8 cellular contexts compared by ENCODE assay signal in genomic region chr6:31547727-31548422, GRCh38. TPM values are rescaled to one million over a fixed set of nuclear protein-coding genes. Genes with fewer than 3 reads are reported as not detected.
A peak's percentile ranks its signal among the peaks of the same experiment; 100 is the strongest.
DNase-seq lines count a peak whose midpoint lies in the region; ATAC-seq and TF ChIP-seq lines count a peak whose summit lies in the region.

No MANE protein-coding gene starts in this region.

- H3K9me3 ChIP-seq in DOHH2 (ENCODE audit: control insufficient read depth, insufficient read depth, low read length) (no peaks in the 10 kb centered on the region), RWPE2 (ENCODE audit: severe bottlenecking) (no peaks in the 10 kb centered on the region), esophagus (ENCODE audit: control insufficient read depth in 2 of 2, insufficient read depth in 1 of 2, low read depth in 1 of 2, low read length in 1 of 2) (no peaks in the 10 kb centered on the region), parathyroid adenoma (ENCODE audit: control insufficient read depth, low read length) (no peaks in the 10 kb centered on the region)

- H3K4me1 ChIP-seq in DOHH2 (ENCODE audit: control insufficient read depth, low read length) (peaks cover 63% of the 10 kb centered on the region), RWPE2 (ENCODE audit: insufficient read depth, poor library complexity, severe bottlenecking) (peaks cover 7% of the 10 kb centered on the region), esophagus (ENCODE audit: control insufficient read depth in 2 of 2, insufficient read depth in 2 of 2, low read length in 1 of 2) (peaks cover 3 to 6% of the 10 kb centered on the region in 2 donors), parathyroid adenoma (peaks cover 11% of the 10 kb centered on the region)

- H3K79me2 ChIP-seq in DOHH2 (ENCODE audit: control insufficient read depth, low read length) = peaks cover 18% of the 10 kb centered on the region
- peaks cover 23% of the 10 kb centered on the region for H3K79me2 ChIP-seq in parathyroid adenoma

- ATAC-seq in RWPE2 (ENCODE audit: low read depth) = no peak
- ATAC-seq in GM21825 (IDR thresholded peaks at IDR 0.05; ENCODE audit: unreplicated experiment) = no peak
- no peak for ATAC-seq in HG03025 (IDR thresholded peaks at IDR 0.05; ENCODE audit: low FRiP score, unreplicated experiment)
- ATAC-seq in HG03439 (IDR thresholded peaks at IDR 0.05; ENCODE audit: unreplicated experiment) = no peak

- DNase-seq in RWPE2 (ENCODE audit: low spot score) = no peak
- DNase-seq in pons (ENCODE audit: low spot score) = no peak

- TF ChIP-seq CTCF in DOHH2 (IDR thresholded peaks at IDR 0.05; ENCODE audit: low read depth, low read length, poor library complexity, severe bottlenecking) (no peak), RWPE2 (IDR thresholded peaks at IDR 0.05; ENCODE audit: poor library complexity, severe bottlenecking) (no peak), parathyroid adenoma (IDR thresholded peaks at IDR 0.05) (no peak)

- 73 to 76% methylated on average over 23 of the region's 23 CpGs for WGBS in esophagus, 2 donors

- H3K36me3 ChIP-seq in DOHH2 (ENCODE audit: control insufficient read depth, low read length) = peaks cover 19% of the 10 kb centered on the region
- H3K36me3 ChIP-seq in RWPE2 (ENCODE audit: low read depth) = peaks cover 49% of the 10 kb centered on the region
- H3K36me3 ChIP-seq in esophagus (ENCODE audit: control insufficient read depth in 2 of 2, insufficient read depth in 2 of 2, low read length in 1 of 2) = peaks cover 0 to 3% of the 10 kb centered on the region in 2 donors
- no peaks in the 10 kb centered on the region for H3K36me3 ChIP-seq in parathyroid adenoma (ENCODE audit: control insufficient read depth, insufficient read depth, low read length)

- H2AFZ ChIP-seq in parathyroid adenoma = peak overlapping the region; percentile 75

- no peak overlapping the region for H3K9ac ChIP-seq in parathyroid adenoma

- H3K27me3 ChIP-seq in DOHH2 (ENCODE audit: control insufficient read depth, low read length) (no peaks in the 10 kb centered on the region), RWPE2 (ENCODE audit: insufficient read depth, poor library complexity, severe bottlenecking) (no peaks in the 10 kb centered on the region), esophagus (ENCODE audit: control insufficient read depth in 1 of 2, insufficient read depth in 2 of 2, low read length in 2 of 2) (no peaks in the 10 kb centered on the region), parathyroid adenoma (ENCODE audit: control insufficient read depth, insufficient read depth, low read length) (no peaks in the 10 kb centered on the region)

- peaks cover 22% of the 10 kb centered on the region for H3F3A ChIP-seq in DOHH2 (ENCODE audit: control insufficient read depth, insufficient read depth)

- peak overlapping the region; percentile 65 for H3K27ac ChIP-seq in DOHH2 (ENCODE audit: low read depth, low read length)
- H3K27ac ChIP-seq in RWPE2 (ENCODE audit: poor library complexity, severe bottlenecking) = peak overlapping the region; percentile 58
- peak overlapping the region; percentile 90 to 93 for H3K27ac ChIP-seq in esophagus (ENCODE audit: low read depth in 2 of 2, low read length in 1 of 2)
- peak overlapping the region; percentile 80 for H3K27ac ChIP-seq in parathyroid adenoma

- no peaks in the 10 kb centered on the region for H4K20me1 ChIP-seq in DOHH2 (ENCODE audit: control insufficient read depth, insufficient read depth, low read depth, low read length)

- no peaks in the 10 kb centered on the region for H3K9me2 ChIP-seq in DOHH2 (replicated peaks; ENCODE audit: control insufficient read depth, low read length)

- H3K4me3 ChIP-seq in DOHH2 (ENCODE audit: low read length) (peak overlapping the region; percentile 81), RWPE2 (ENCODE audit: severe bottlenecking) (peak overlapping the region; percentile 43), esophagus (ENCODE audit: low read depth in 1 of 2, low read length in 2 of 2) (peak overlapping the region; percentile 49 to 64), parathyroid adenoma (ENCODE audit: low read depth, low read length) (peak overlapping the region; percentile 88)

- H3K4me2 ChIP-seq in DOHH2 (ENCODE audit: low read length) (peak overlapping the region; percentile 95), parathyroid adenoma (ENCODE audit: low read length) (peak overlapping the region; percentile 92)

RNA-seq across cellular contexts. Expression of gene NFKBIL1, which starts 0.5 kb away (rescaled TPM):
- 10 to 100 TPM; 16.1 to 20.2 TPM for polyA plus RNA-seq in esophagus

RNA-seq across cellular contexts. Expression of gene ATP6V1G2, which starts 1.5 kb away (rescaled TPM):
- under 1 TPM; 0.32 to 0.49 TPM for polyA plus RNA-seq in esophagus

RNA-seq across cellular contexts. Expression of gene DDX39B, which starts 6.1 kb away (rescaled TPM):
- polyA plus RNA-seq in esophagus = 100 to 1,000 TPM; 181 to 321 TPM

RNA-seq across cellular contexts. Expression of gene MCCD1, which starts 19.1 kb away (rescaled TPM):
- not detected for polyA plus RNA-seq in esophagus

RNA-seq across cellular contexts. Expression of gene LTA, which starts 24.2 kb away (rescaled TPM):
- under 1 TPM; 0.10 to 0.14 TPM for polyA plus RNA-seq in esophagus
